In the genomic region with DNA sequence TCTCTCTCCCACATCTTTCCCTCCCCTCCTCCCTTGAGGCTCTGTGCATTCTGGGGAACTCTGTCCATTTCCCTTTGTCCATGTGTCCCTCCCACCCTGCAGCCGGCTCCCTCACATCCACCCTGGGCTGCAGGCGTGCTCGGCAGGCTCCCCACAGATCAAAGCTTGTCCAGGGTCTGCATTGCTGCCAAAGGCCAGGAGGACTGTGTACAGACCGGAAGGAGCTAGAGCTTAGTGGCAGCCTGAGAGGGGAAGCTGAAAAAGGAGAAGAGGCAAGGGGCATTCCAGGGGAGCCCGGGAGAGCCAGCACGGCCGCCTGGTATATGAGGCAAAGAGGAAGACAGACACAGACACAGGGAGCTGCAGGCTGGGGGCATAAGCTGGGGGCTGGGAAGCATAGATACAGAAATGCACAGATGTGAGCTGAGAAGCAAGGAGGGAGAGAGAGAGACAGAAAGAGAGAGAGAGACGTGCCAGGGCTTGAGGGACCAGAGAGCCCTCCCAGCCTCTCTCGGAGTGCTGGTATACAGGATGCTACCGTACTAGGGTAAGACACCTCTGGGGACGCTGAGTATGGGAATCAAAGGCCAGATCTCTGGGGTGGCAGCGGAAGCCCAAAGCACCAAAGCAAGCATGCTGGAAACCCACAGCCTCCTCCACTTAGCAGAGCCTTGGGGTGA, we compare ENCODE assay signal across 8 cellular contexts. TPM values are rescaled to one million over a fixed set of nuclear protein-coding genes. Genes with fewer than 3 reads are reported as not detected.
DNase-seq lines count a peak whose midpoint lies in the region; ATAC-seq and TF ChIP-seq lines count a peak whose summit lies in the region.

No MANE protein-coding gene starts in this region.

- intact Hi-C loops in Panc1 (cut with micrococcal nuclease; ENCODE audit: unreplicated experiment): no loop called here

- H3K4me1 ChIP-seq in Panc1 (ENCODE audit: control insufficient read depth, insufficient read depth, low read length): no peaks in the 10 kb centered on the region

- no peak overlapping the region for H3K27ac ChIP-seq in Panc1 (ENCODE audit: low read length)
- peak overlapping the region; percentile 13 for H3K27ac ChIP-seq in caudate nucleus (ENCODE audit: low read depth, low read length)

- no peaks in the 10 kb centered on the region for H3K36me3 Mint-ChIP-seq in natural killer cell treated with Interleukin-12 subunit alpha and Interleukin-12 subunit beta and Interleukin-15 and Interleukin-18, amount 100 ng/mL, for 72 hours

- TF ChIP-seq CTCF in Panc1 (IDR thresholded peaks at IDR 0.05): no peak

- CTCF ChIA-PET in Panc1 (lab: Charles Lee): interaction anchor here (0.6 kb wide), 1 partner anchor 143 kb away, joined by 4 read pairs; no protein-coding TSS in a partner anchor

- DNase-seq in G401 (ENCODE audit: low spot score) (peak; percentile 34), Panc1 (ENCODE audit: low read depth, low spot score) (no peak), caudate nucleus (lab: John Stamatoyannopoulos, UW) (peak in 8 of 61 donors; percentile 4 to 29 (median 20)), MG63 (no peak)
- DNase-seq in natural killer cell treated with Interleukin-12 subunit alpha and Interleukin-12 subunit beta and Interleukin-15 and Interleukin-18, amount 100 ng/mL, for 72 hours (ENCODE audit: low spot score): no peak

- in situ Hi-C loops in G401 (cut with HindIII; ENCODE audit: low sequenced_read_pairs): no loop called here
- in situ Hi-C loops in Panc1 (cut with HindIII; ENCODE audit: low pct_unique_long_range_greater_than_20kb, low sequenced_read_pairs): no loop called here

- no peaks in the 10 kb centered on the region for H3K9me3 Mint-ChIP-seq in natural killer cell treated with Interleukin-12 subunit alpha and Interleukin-12 subunit beta and Interleukin-15 and Interleukin-18, amount 100 ng/mL, for 72 hours

- H3K27me3 ChIP-seq in Panc1 (ENCODE audit: control insufficient read depth, insufficient read depth, low read length) (no peaks in the 10 kb centered on the region), MG63 (no peaks in the 10 kb centered on the region; the same call in 1 of the 2 replicates)

- H3K27me3 Mint-ChIP-seq in natural killer cell treated with Interleukin-12 subunit alpha and Interleukin-12 subunit beta and Interleukin-15 and Interleukin-18, amount 100 ng/mL, for 72 hours: peaks cover 35 to 55% of the 10 kb centered on the region in 2 donors

- peak overlapping the region; percentile 28 for H3K4me3 Mint-ChIP-seq in natural killer cell treated with Interleukin-12 subunit alpha and Interleukin-12 subunit beta and Interleukin-15 and Interleukin-18, amount 100 ng/mL, for 72 hours

- no peaks in the 10 kb centered on the region for H3K36me3 ChIP-seq in Panc1 (ENCODE audit: control insufficient read depth, insufficient read depth, low read length)
- H3K36me3 ChIP-seq in MG63: no peaks in the 10 kb centered on the region

- H3K4me3 ChIP-seq in Panc1 (ENCODE audit: low read depth in 2 of 2, low read length in 2 of 2) (no peak overlapping the region), MG63 (no peak overlapping the region)

- BruUV-seq in Panc1 (replicated peaks; lab: Mats Ljungman, UMichigan): no TSS peak

- POLR2A ChIA-PET in Panc1 (lab: Charles Lee): interaction anchor here (0.6 kb wide), 1 partner anchor 15 kb away, joined by 7 read pairs; no protein-coding TSS in a partner anchor

- peak; percentile 70 for ATAC-seq in Panc1
- peak; percentile 32 to 61 for ATAC-seq in natural killer cell treated with Interleukin-12 subunit alpha and Interleukin-12 subunit beta and Interleukin-15 and Interleukin-18, amount 100 ng/mL, for 72 hours
- no peak for ATAC-seq in HG03135 (IDR thresholded peaks at IDR 0.05; ENCODE audit: unreplicated experiment)
- ATAC-seq in GM21367 (IDR thresholded peaks at IDR 0.05; ENCODE audit: unreplicated experiment): no peak
- ATAC-seq in HG03520 (IDR thresholded peaks at IDR 0.05; ENCODE audit: unreplicated experiment): no peak

- H3K9me3 ChIP-seq in Panc1 (ENCODE audit: control insufficient read depth, insufficient read depth, low read depth, low read length) (no peaks in the 10 kb centered on the region), MG63 (no peaks in the 10 kb centered on the region)

- H3K4me1 Mint-ChIP-seq in natural killer cell treated with Interleukin-12 subunit alpha and Interleukin-12 subunit beta and Interleukin-15 and Interleukin-18, amount 100 ng/mL, for 72 hours (ENCODE audit: low read depth in 2 of 2): peaks cover 17% of the 10 kb centered on the region in 2 donors

- H3K27ac Mint-ChIP-seq in natural killer cell treated with Interleukin-12 subunit alpha and Interleukin-12 subunit beta and Interleukin-15 and Interleukin-18, amount 100 ng/mL, for 72 hours: peak overlapping the region; percentile 14 to 30

RNA-seq across cellular contexts. Expression of gene CD4, which starts 3.3 kb away (rescaled TPM):
- total RNA-seq in G401 (2014; rRNA removed; shearing (Covaris generic)): 0.34 and 1.3 TPM in 2 replicates
- 0.23 TPM for total RNA-seq in Panc1 (2021; ENCODE audit: unreplicated experiment)
- 0.55 TPM for polyA plus RNA-seq in Panc1 (2012; ENCODE audit: insufficient read length)
- total RNA-seq in natural killer cell treated with Interleukin-12 subunit alpha and Interleukin-12 subunit beta and Interleukin-15 and Interleukin-18, amount 100 ng/mL, for 72 hours: 1 to 10 TPM in 1 of 2 donors, under 1 TPM in 1; 0.43 to 5.4 TPM
- total RNA-seq in MG63 (2014; rRNA removed; shearing (Covaris generic); ENCODE audit: low replicate concordance): not detected in 2 replicates

RNA-seq across cellular contexts. Expression of gene LAG3, which starts 20.3 kb away (rescaled TPM):
- total RNA-seq in G401 (2014; rRNA removed; shearing (Covaris generic)): 0.31 and 0.58 TPM in 2 replicates
- 2.7 TPM for total RNA-seq in Panc1 (2021; ENCODE audit: unreplicated experiment)
- 2.7 TPM for polyA plus RNA-seq in Panc1 (2012; ENCODE audit: insufficient read length)
- total RNA-seq in natural killer cell treated with Interleukin-12 subunit alpha and Interleukin-12 subunit beta and Interleukin-15 and Interleukin-18, amount 100 ng/mL, for 72 hours: 100 to 1,000 TPM in 1 of 2 donors, 10 to 100 TPM in 1; 78.2 to 365 TPM
- 0.17 TPM in 1 of 2 replicates, not detected in the other for total RNA-seq in MG63 (2014; rRNA removed; shearing (Covaris generic); ENCODE audit: low replicate concordance)

RNA-seq across cellular contexts. Expression of gene PTMS, which starts 26.5 kb away (rescaled TPM):
- total RNA-seq in G401 (2014; rRNA removed; shearing (Covaris generic)): 259 and 267 TPM in 2 replicates
- total RNA-seq in Panc1 (2021; ENCODE audit: unreplicated experiment): 395 TPM
- 554 TPM for polyA plus RNA-seq in Panc1 (2012; ENCODE audit: insufficient read length)
- 10 to 100 TPM; 50.4 to 93.8 TPM for total RNA-seq in natural killer cell treated with Interleukin-12 subunit alpha and Interleukin-12 subunit beta and Interleukin-15 and Interleukin-18, amount 100 ng/mL, for 72 hours
- 272 and 328 TPM in 2 replicates for total RNA-seq in MG63 (2014; rRNA removed; shearing (Covaris generic); ENCODE audit: low replicate concordance)

RNA-seq across cellular contexts. Expression of gene GPR162, which starts 29.0 kb away (rescaled TPM):
- total RNA-seq in G401 (2014; rRNA removed; shearing (Covaris generic)): 37.7 and 59.0 TPM in 2 replicates
- total RNA-seq in Panc1 (2021; ENCODE audit: unreplicated experiment): 1.3 TPM
- polyA plus RNA-seq in Panc1 (2012; ENCODE audit: insufficient read length): 4.2 TPM
- not detected for total RNA-seq in natural killer cell treated with Interleukin-12 subunit alpha and Interleukin-12 subunit beta and Interleukin-15 and Interleukin-18, amount 100 ng/mL, for 72 hours
- not detected in 2 replicates for total RNA-seq in MG63 (2014; rRNA removed; shearing (Covaris generic); ENCODE audit: low replicate concordance)

RNA-seq across cellular contexts. Expression of gene P3H3, which starts 35.5 kb away (rescaled TPM):
- 56.4 and 70.5 TPM in 2 replicates for total RNA-seq in G401 (2014; rRNA removed; shearing (Covaris generic))
- 11.0 TPM for total RNA-seq in Panc1 (2021; ENCODE audit: unreplicated experiment)
- polyA plus RNA-seq in Panc1 (2012; ENCODE audit: insufficient read length): 19.7 TPM
- 1 to 10 TPM in 1 of 2 donors, not detected in 1; 1.3 TPM for total RNA-seq in natural killer cell treated with Interleukin-12 subunit alpha and Interleukin-12 subunit beta and Interleukin-15 and Interleukin-18, amount 100 ng/mL, for 72 hours
- total RNA-seq in MG63 (2014; rRNA removed; shearing (Covaris generic); ENCODE audit: low replicate concordance): 19.4 and 45.6 TPM in 2 replicates

Comparison
In these comparisons a context has a peak if more than half of its experiments do, and no peak if none do; other contexts are left out.
1. ATAC-seq: peak in Panc1 (single experiment) and natural killer cell treated with Interleukin-12 subunit alpha and Interleukin-12 subunit beta and Interleukin-15 and Interleukin-18, amount 100 ng/mL, for 72 hours (2 of 2); none in HG03135 (single experiment), GM21367 (single experiment) and HG03520 (single experiment).
2. RNA of gene LAG3, which starts 20.3 kb away (total RNA-seq): 78.2 to 365 TPM in natural killer cell treated with Interleukin-12 subunit alpha and Interleukin-12 subunit beta and Interleukin-15 and Interleukin-18, amount 100 ng/mL, for 72 hours; 2.7 TPM in Panc1 (single experiment), 0.31 to 0.58 TPM in G401 and 0.17 TPM in MG63; every median in the first group is over 10 times any median in the second.